ENCODE assay signal across 8 cellular contexts in genomic region chr15:70892912-70893560, GRCh38. TPM values are rescaled to one million over a fixed set of nuclear protein-coding genes. Genes with fewer than 3 reads are reported as not detected.
A peak's percentile ranks its signal among the peaks of the same experiment; 100 is the strongest.
DNase-seq lines count a peak whose midpoint lies in the region; ATAC-seq and TF ChIP-seq lines count a peak whose summit lies in the region.

No MANE protein-coding gene starts in this region.

- no peaks in the 10 kb centered on the region for H3K9me3 ChIP-seq in endocrine pancreas (ENCODE audit: control insufficient read depth, low read length)
- no peaks in the 10 kb centered on the region for H3K9me3 ChIP-seq in mesodermal cell (ENCODE audit: control insufficient read depth, low read length)
- H3K9me3 ChIP-seq in uterus: no peaks in the 10 kb centered on the region

- peaks cover 10% of the 10 kb centered on the region for H3K4me1 ChIP-seq in endocrine pancreas (ENCODE audit: control insufficient read depth, insufficient read depth, low read length)
- peaks cover 11% of the 10 kb centered on the region for H3K4me1 ChIP-seq in mesodermal cell (ENCODE audit: control insufficient read depth, insufficient read depth, low read length, poor library complexity, severe bottlenecking)
- H3K4me1 ChIP-seq in uterus: no peaks in the 10 kb centered on the region

- H3K9ac ChIP-seq in endocrine pancreas (ENCODE audit: control insufficient read depth, insufficient read depth, low read length): peak overlapping the region; percentile 85

- ATAC-seq in HG03175 (IDR thresholded peaks at IDR 0.05; ENCODE audit: unreplicated experiment): peak; percentile 29

- no peaks in the 10 kb centered on the region for H3K36me3 ChIP-seq in endocrine pancreas (ENCODE audit: control insufficient read depth, insufficient read depth, low read length)
- no peaks in the 10 kb centered on the region for H3K36me3 ChIP-seq in mesodermal cell (ENCODE audit: control insufficient read depth, insufficient read depth, low read length)
- H3K36me3 ChIP-seq in uterus: no peaks in the 10 kb centered on the region

- in situ Hi-C loops in ACHN (cut with HindIII; ENCODE audit: low pct_ligation_motif_present, low pct_unique_long_range_greater_than_20kb, low sequenced_read_pairs): no loop called here

- H3K27ac ChIP-seq in mesodermal cell (ENCODE audit: low read depth, low read length, severe bottlenecking): peak overlapping the region; percentile 82
- H3K27ac ChIP-seq in uterus: peak overlapping the region; percentile 80 to 87

- TF ChIP-seq CTCF in GM12865 (IDR thresholded peaks at IDR 0.05; ENCODE audit: insufficient read depth, low read depth, low read length, missing control alignments) (peak; percentile 34), uterus (IDR thresholded peaks at IDR 0.05) (peak; percentile 24 to 49 (median 34))

- intact Hi-C loops in uterus (cut with DNase I; ENCODE audit: low total_unique reads): no loop called here

- H3K4me3 ChIP-seq in GM12865 (ENCODE audit: low read depth, low read length) (peak overlapping the region; percentile 66), endocrine pancreas (ENCODE audit: control insufficient read depth, insufficient read depth, low read length) (peak overlapping the region; percentile 94), mesodermal cell (ENCODE audit: extremely low read depth, insufficient read depth, low read length, poor library complexity, severe bottlenecking) (peak overlapping the region; percentile 73), uterus (peak overlapping the region; percentile 52 to 93)

- 0 to 8% methylated on average over 3 to 4 of the region's 10 CpGs for WGBS in mesodermal cell (ENCODE audit: insufficient coverage in 2 of 2), 2 experiments

- no peaks in the 10 kb centered on the region for H3K27me3 ChIP-seq in endocrine pancreas (ENCODE audit: control insufficient read depth, insufficient read depth, low read length)
- H3K27me3 ChIP-seq in uterus: no peaks in the 10 kb centered on the region

- DNase-seq in ACHN (peak; percentile 60), GM12865 (ENCODE audit: low read depth) (peak; percentile 48), SHP77 treated with DMSO at 0.1 percent for 48 hours (lab: John Stamatoyannopoulos, UW) (peak; percentile 67), uterus (peak in 1 of 2 donors; percentile 39)
- no peak for DNase-seq in activated effector memory CD4-positive, alpha-beta T cell treated with Interleukin-2 at 50 U/mL for 16 hours

- no peak for TF ChIP-seq POLR2A in uterus (IDR thresholded peaks at IDR 0.05)

RNA-seq across cellular contexts. Expression of gene LRRC49, which starts 0.4 kb away (rescaled TPM):
- 5.7 TPM for polyA plus RNA-seq in mesodermal cell (2013, experiment 1 of 2)
- 7.5 TPM for polyA plus RNA-seq in mesodermal cell (2013, experiment 2 of 2)
- 10 to 100 TPM; 13.8 to 48.7 (median 19.7) TPM for total RNA-seq in uterus

RNA-seq across cellular contexts. Expression of gene THAP10, which starts 0.8 kb away (rescaled TPM):
- polyA plus RNA-seq in mesodermal cell (2013, experiment 1 of 2): 5.5 TPM
- 6.1 TPM for polyA plus RNA-seq in mesodermal cell (2013, experiment 2 of 2)
- 1 to 10 TPM; 1.8 to 4.1 (median 2.0) TPM for total RNA-seq in uterus

RNA-seq across cellular contexts. Expression of gene LARP6, which starts 39.1 kb away (rescaled TPM):
- polyA plus RNA-seq in mesodermal cell (2013, experiment 1 of 2): 22.8 TPM
- polyA plus RNA-seq in mesodermal cell (2013, experiment 2 of 2): 20.9 TPM
- total RNA-seq in uterus: 10 to 100 TPM; 11.9 to 59.4 (median 28.8) TPM
